In genomic region chr10:119270893-119271361, GRCh38 we compare ENCODE assay signal across 8 cellular contexts.
DNase-seq lines count a peak whose midpoint lies in the region; ATAC-seq, FAIRE-seq and TF ChIP-seq lines count a peak whose summit lies in the region.

No MANE protein-coding gene starts in this region.

- H3K4me3 ChIP-seq in pancreas, result peak overlapping the region in 1 of 4 donors; percentile 22

- peak overlapping the region; percentile 99 to 100 for H3K27ac Mint-ChIP-seq in effector memory CD8-positive, alpha-beta T cell

- WGBS in pancreas, 2 donors, result 20 to 33% methylated on average over 17 of the region's 17 CpGs

- no peaks in the 10 kb centered on the region for H3K9me3 Mint-ChIP-seq in effector memory CD8-positive, alpha-beta T cell

- FAIRE-seq in pancreas (lab: Jason Lieb, UNC), result no peak

- intact Hi-C loops in pancreas (cut with DNase I), result no loop called here

- H3K9me3 ChIP-seq in pancreas, result no peaks in the 10 kb centered on the region

- ATAC-seq in GM19025 (IDR thresholded peaks at IDR 0.05; ENCODE audit: low read depth, unreplicated experiment) (peak; percentile 27), HG03175 (IDR thresholded peaks at IDR 0.05; ENCODE audit: unreplicated experiment) (peak; percentile 71), pancreas (peak; percentile 69 to 86 (median 84))
- peak; percentile 31 for ATAC-seq in effector memory CD8-positive, alpha-beta T cell (replicated peaks)

- H3K27me3 Mint-ChIP-seq in effector memory CD8-positive, alpha-beta T cell, result no peaks in the 10 kb centered on the region

- H3K36me3 ChIP-seq in pancreas, result no peaks in the 10 kb centered on the region

- no peaks in the 10 kb centered on the region for H3K27me3 ChIP-seq in pancreas

- peak overlapping the region; percentile 7 to 62 (median 24) for H3K27ac ChIP-seq in pancreas

- peaks cover 40% of the 10 kb centered on the region for H3K36me3 Mint-ChIP-seq in effector memory CD8-positive, alpha-beta T cell (ENCODE audit: insufficient read depth)

- peak; percentile 43 for DNase-seq in activated CD4-positive, CD25-positive, alpha-beta regulatory T cell treated with anti-CD3 and anti-CD28 coated beads, Interleukin-2, amount 50 U/mL, for 72 hours
- DNase-seq in effector memory CD8-positive, alpha-beta T cell, result peak; percentile 51 to 55 (median 55)
- DNase-seq in pancreas (peak; percentile 47 to 80 (median 60)), foreskin melanocyte (no peak), NCI-H2029 (lab: John Stamatoyannopoulos, UW) (no peak), NCI-H2107 treated with DMSO at 0.1 percent for 48 hours (lab: John Stamatoyannopoulos, UW; ENCODE audit: unreplicated experiment) (no peak)

- H3K4me1 ChIP-seq in pancreas, result peaks cover 0 to 12% (median 6%) of the 10 kb centered on the region in 3 donors

- H3K4me3 Mint-ChIP-seq in effector memory CD8-positive, alpha-beta T cell, result peak overlapping the region; percentile 67 to 71

- H3K4me1 Mint-ChIP-seq in effector memory CD8-positive, alpha-beta T cell (ENCODE audit: low read depth in 2 of 2), result peaks cover 42 to 44% of the 10 kb centered on the region in 2 donors

- no peak for TF ChIP-seq CTCF in pancreas (IDR thresholded peaks at IDR 0.05)

Comparison
In these comparisons a context has a peak if more than half of its experiments do, and no peak if none do; other contexts are left out.
1. ATAC-seq: peak in every context shown above with its lines; median percentile 84 in pancreas; 71 in HG03175; 31 in effector memory CD8-positive, alpha-beta T cell; 27 in GM19025.
2. DNase-seq: peak in activated CD4-positive, CD25-positive, alpha-beta regulatory T cell treated with anti-CD3 and anti-CD28 coated beads, Interleukin-2, amount 50 U/mL, for 72 hours (single experiment), effector memory CD8-positive, alpha-beta T cell (3 of 3) and pancreas (6 of 6); none in foreskin melanocyte (single experiment), NCI-H2029 (single experiment) and NCI-H2107 treated with DMSO at 0.1 percent for 48 hours (single experiment).